Comparison of ENCODE assay signal across 14 cellular contexts in genomic region chr10:103979530-103979929, GRCh38. TPM values are rescaled to one million over a fixed set of nuclear protein-coding genes. Genes with fewer than 3 reads are reported as not detected.
A peak's percentile ranks its signal among the peaks of the same experiment; 100 is the strongest.
DNase-seq lines count a peak whose midpoint lies in the region; ATAC-seq and TF ChIP-seq lines count a peak whose summit lies in the region.
"Had no signal": no experiment of that assay in that cellular context is flagged by ENCODE, and none has a peak within 500 bp of the region (broad histone marks: within the 10 kb centered on the region; RNA-seq: fewer than 3 reads in every experiment).

No MANE protein-coding gene starts in this region.

- H2AFZ ChIP-seq in Loucy (ENCODE audit: low read length) = no peak overlapping the region

- peaks cover 21% of the 10 kb centered on the region for H3F3A ChIP-seq in Loucy (ENCODE audit: low read depth)

- H3K4me3 ChIP-seq in Loucy (ENCODE audit: low read length, poor library complexity, severe bottlenecking) (peak overlapping the region; percentile 39), colonic mucosa (no peak overlapping the region)

- no peaks in the 10 kb centered on the region for H3K36me3 Mint-ChIP-seq in natural killer cell
- peaks cover 9% of the 10 kb centered on the region for H3K36me3 Mint-ChIP-seq in natural killer cell treated with Interleukin-12 subunit alpha and Interleukin-12 subunit beta and Interleukin-15 and Interleukin-18, amount 100 ng/mL, for 72 hours
- H3K36me3 Mint-ChIP-seq in immature natural killer cell = peaks cover 0 to 7% (median 6%) of the 10 kb centered on the region in 3 donors

- no peak for TF ChIP-seq CTCF in natural killer cell (IDR thresholded peaks at IDR 0.05)
- TF ChIP-seq CTCF in Loucy (conservative IDR thresholded peaks at IDR 0.05; ENCODE audit: low read length) = no peak
- no peak for TF ChIP-seq CTCF in colonic mucosa (IDR thresholded peaks at IDR 0.05)

- H3K27me3 ChIP-seq in Loucy (ENCODE audit: insufficient read depth, low read length, poor library complexity, severe bottlenecking) (no peaks in the 10 kb centered on the region), colonic mucosa (no peaks in the 10 kb centered on the region)

- H4K20me1 ChIP-seq in Loucy (ENCODE audit: insufficient read depth, low read length, poor library complexity, severe bottlenecking) = no peaks in the 10 kb centered on the region

- H3K4me2 ChIP-seq in Loucy (ENCODE audit: low read depth, low read length, poor library complexity, severe bottlenecking) = peak overlapping the region; percentile 62

- peaks cover 81% of the 10 kb centered on the region for H3K79me2 ChIP-seq in Loucy (ENCODE audit: insufficient read depth, low read length)

- H3K36me3 ChIP-seq in Loucy (ENCODE audit: insufficient read depth, low read length) = no peaks in the 10 kb centered on the region
- H3K36me3 ChIP-seq in colonic mucosa = no peaks in the 10 kb centered on the region

- H3K9me3 Mint-ChIP-seq in natural killer cell (no peaks in the 10 kb centered on the region), immature natural killer cell (no peaks in the 10 kb centered on the region)
- H3K9me3 Mint-ChIP-seq in natural killer cell treated with Interleukin-12 subunit alpha and Interleukin-12 subunit beta and Interleukin-15 and Interleukin-18, amount 100 ng/mL, for 72 hours = peaks cover 5% of the 10 kb centered on the region
- H3K9me3 Mint-ChIP-seq: CD4-positive, alpha-beta T cell had no signal

- H3K27ac Mint-ChIP-seq in natural killer cell (peak overlapping the region; percentile 4 to 91), immature natural killer cell (peak overlapping the region in 4 of 6 donors; percentile 31 to 83 (median 35))
- no peak overlapping the region for H3K27ac Mint-ChIP-seq in natural killer cell treated with Interleukin-12 subunit alpha and Interleukin-12 subunit beta and Interleukin-15 and Interleukin-18, amount 100 ng/mL, for 72 hours
- H3K27ac Mint-ChIP-seq: B cell had no signal

- H3K27me3 Mint-ChIP-seq in natural killer cell (ENCODE audit: low read depth in 2 of 2) = no peaks in the 10 kb centered on the region
- H3K27me3 Mint-ChIP-seq in natural killer cell treated with Interleukin-12 subunit alpha and Interleukin-12 subunit beta and Interleukin-15 and Interleukin-18, amount 100 ng/mL, for 72 hours = no peaks in the 10 kb centered on the region
- H3K27me3 Mint-ChIP-seq in immature natural killer cell (ENCODE audit: low read depth in 3 of 3) = peaks cover 0 to 5% (median 5%) of the 10 kb centered on the region in 3 donors
- H3K27me3 Mint-ChIP-seq: B cell; CD4-positive, alpha-beta T cell had no signal

- no peak for DNase-seq in natural killer cell
- no peak for DNase-seq in natural killer cell treated with Interleukin-12 subunit alpha and Interleukin-12 subunit beta and Interleukin-15 and Interleukin-18, amount 100 ng/mL, for 72 hours (ENCODE audit: low spot score)
- no peak for DNase-seq in immature natural killer cell
- no peak for DNase-seq in colonic mucosa
- DNase-seq: 8988T; C1 segment of cervical spinal cord; Calu3; CD4-positive, alpha-beta T cell; DMS 273 treated with DMSO at 0.1 percent for 48 hours had no signal

- H3K9me3 ChIP-seq in Loucy (ENCODE audit: insufficient read depth, low read depth, low read length) (no peaks in the 10 kb centered on the region), colonic mucosa (no peaks in the 10 kb centered on the region)

- no peak overlapping the region for H3K27ac ChIP-seq in colonic mucosa

- H3K9ac ChIP-seq in Loucy (ENCODE audit: low read depth, low read length, poor library complexity, severe bottlenecking) = no peak overlapping the region
- H3K9ac ChIP-seq in colonic mucosa (ENCODE audit: low read depth in 2 of 2, low read length in 2 of 2) = no peak overlapping the region

- H3K4me1 Mint-ChIP-seq in natural killer cell (peaks cover 62 to 64% of the 10 kb centered on the region in 2 donors), immature natural killer cell (peaks cover 63 to 86% of the 10 kb centered on the region in 2 donors)
- peaks cover 43 to 59% of the 10 kb centered on the region in 2 donors for H3K4me1 Mint-ChIP-seq in natural killer cell treated with Interleukin-12 subunit alpha and Interleukin-12 subunit beta and Interleukin-15 and Interleukin-18, amount 100 ng/mL, for 72 hours (ENCODE audit: low read depth in 2 of 2)

- ATAC-seq in natural killer cell (no peak), HG03196 (IDR thresholded peaks at IDR 0.05; ENCODE audit: unreplicated experiment) (no peak), HG03108 (IDR thresholded peaks at IDR 0.05; ENCODE audit: unreplicated experiment) (no peak)
- ATAC-seq in natural killer cell treated with Interleukin-12 subunit alpha and Interleukin-12 subunit beta and Interleukin-15 and Interleukin-18, amount 100 ng/mL, for 72 hours = no peak
- ATAC-seq: HCT116 had no signal

- intact Hi-C loops in natural killer cell (cut with micrococcal nuclease) = no loop called here
- intact Hi-C loops in colonic mucosa (cut with DNase I) = no loop called here

- H3K9me2 ChIP-seq in Loucy (replicated peaks; ENCODE audit: low read depth, low read length) = no peaks in the 10 kb centered on the region

- H3K4me1 ChIP-seq in Loucy (ENCODE audit: insufficient read depth, low read length, poor library complexity, severe bottlenecking) (peaks cover 65% of the 10 kb centered on the region), colonic mucosa (no peaks in the 10 kb centered on the region)

- H3K4me3 Mint-ChIP-seq in natural killer cell (no peak overlapping the region), immature natural killer cell (no peak overlapping the region)
- no peak overlapping the region for H3K4me3 Mint-ChIP-seq in natural killer cell treated with Interleukin-12 subunit alpha and Interleukin-12 subunit beta and Interleukin-15 and Interleukin-18, amount 100 ng/mL, for 72 hours
- H3K4me3 Mint-ChIP-seq: CD4-positive, alpha-beta T cell had no signal

RNA-seq across cellular contexts. Expression of gene SLK, which starts 12.6 kb away (rescaled TPM):
- total RNA-seq in natural killer cell (10 to 100 TPM; 33.4 to 48.7 (median 40.3) TPM), colonic mucosa (10 to 100 TPM; 35.5 to 51.6 TPM)
- total RNA-seq in natural killer cell treated with Interleukin-12 subunit alpha and Interleukin-12 subunit beta and Interleukin-15 and Interleukin-18, amount 100 ng/mL, for 72 hours = 10 to 100 TPM; 26.3 to 32.1 TPM
- polyA plus RNA-seq in immature natural killer cell = 1 to 10 TPM; 4.1 to 8.6 (median 5.0) TPM

Comparison
In these comparisons a context has a peak if more than half of its experiments do, and no peak if none do; other contexts are left out.
1. H3K27ac Mint-ChIP-seq: peak in natural killer cell (2 of 2) and immature natural killer cell (4 of 6); none in natural killer cell treated with Interleukin-12 subunit alpha and Interleukin-12 subunit beta and Interleukin-15 and Interleukin-18, amount 100 ng/mL, for 72 hours (0 of 2).